16 cellular contexts compared by ENCODE assay signal in genomic region chr5:157821405-157821804, GRCh38. TPM values are rescaled to one million over a fixed set of nuclear protein-coding genes. Genes with fewer than 3 reads are reported as not detected.
DNase-seq lines count a peak whose midpoint lies in the region; ATAC-seq and TF ChIP-seq lines count a peak whose summit lies in the region.
"Had no signal": no experiment of that assay in that cellular context is flagged by ENCODE, and none has a peak within 500 bp of the region (broad histone marks: within the 10 kb centered on the region; RNA-seq: fewer than 3 reads in every experiment).

No MANE protein-coding gene starts in this region.

- H3K4ac ChIP-seq in H9 (ENCODE audit: low read depth, low read length) = no peak overlapping the region

- no peaks in the 10 kb centered on the region for H3K23me2 ChIP-seq in H9 (ENCODE audit: insufficient read length, low read depth, low read length, poor library complexity, severe bottlenecking)

- CTCF ChIA-PET in CD8-positive, alpha-beta T cell (lab: Charles Lee) = no interaction called here

- H3K9me3 Mint-ChIP-seq in CD8-positive, alpha-beta T cell = peaks cover 4% of the 10 kb centered on the region
- no peaks in the 10 kb centered on the region for H3K9me3 Mint-ChIP-seq in H9
- H3K9me3 Mint-ChIP-seq in progenitor cell of endocrine pancreas (ENCODE audit: low read depth) = peaks cover 7% of the 10 kb centered on the region
- H3K9me3 Mint-ChIP-seq: T-helper 1 cell treated with Interleukin-12 subunit alpha and Interleukin-12 subunit beta and Interleukin-4 antibody, amounts not matched to agents 30 μg/mL and 1 μg/mL, for 36 hours had no signal

- H3K4me1 ChIP-seq in CD8-positive, alpha-beta T cell (ENCODE audit: insufficient read depth, low read length) = peaks cover under 1% of the 10 kb centered on the region
- H3K4me1 ChIP-seq in H9 (ENCODE audit: insufficient read depth, low read length) (peaks cover 3% of the 10 kb centered on the region; the same call in 1 of the 2 replicates), adipocyte (ENCODE audit: control insufficient read depth, insufficient read depth, low read length) (peaks cover 40% of the 10 kb centered on the region)

- no peaks in the 10 kb centered on the region for H3K36me3 ChIP-seq in CD8-positive, alpha-beta T cell (ENCODE audit: insufficient read depth, low read length)
- H3K36me3 ChIP-seq in adipocyte (ENCODE audit: control insufficient read depth, insufficient read depth, low read length, severe bottlenecking) = peaks cover 2% of the 10 kb centered on the region
- no peaks in the 10 kb centered on the region for H3K36me3 ChIP-seq in WERI-Rb-1
- H3K36me3 ChIP-seq: tibial artery had no signal

- no peak overlapping the region for H3K4me3 ChIP-seq in CD8-positive, alpha-beta T cell (ENCODE audit: low read depth, low read length)
- peak overlapping the region; percentile 2 for H3K4me3 ChIP-seq in adipocyte (ENCODE audit: low read length)
- no peak overlapping the region for H3K4me3 ChIP-seq in WERI-Rb-1 (ENCODE audit: low read depth, low read length)
- H3K4me3 ChIP-seq: BLaER1, hepatocyte, tibial artery had no signal

- peak overlapping the region; percentile 57 for H3K27ac Mint-ChIP-seq in CD8-positive, alpha-beta T cell
- peak overlapping the region in 2 of 3 experiments; percentile 73 to 82; a peak in 4 of 7 replicates for H3K27ac Mint-ChIP-seq in H9
- peak overlapping the region; percentile 81 for H3K27ac Mint-ChIP-seq in progenitor cell of endocrine pancreas
- H3K27ac Mint-ChIP-seq: T-helper 1 cell treated with Interleukin-12 subunit alpha and Interleukin-12 subunit beta and Interleukin-4 antibody, amounts not matched to agents 30 μg/mL and 1 μg/mL, for 36 hours had no signal

- no peak for DNase-seq in CD8-positive, alpha-beta T cell
- DNase-seq in H9 (no peak), adipocyte (ENCODE audit: low read depth) (no peak), progenitor cell of endocrine pancreas (ENCODE audit: low spot score, unreplicated experiment) (no peak), WERI-Rb-1 (no peak), activated gamma-delta T cell (lab: John Stamatoyannopoulos, UW) (no peak), DMS 273 treated with DMSO at 0.1 percent for 48 hours (lab: John Stamatoyannopoulos, UW) (no peak)
- DNase-seq: activated CD4-positive, CD25-positive, alpha-beta regulatory T cell treated with anti-CD3 and anti-CD28 coated beads, Interleukin-2, amount 50 U/mL, for 72 hours; DMS79 treated with DMSO at 0.1 percent for 48 hours; effector memory CD4-positive, alpha-beta T cell; kidney glomerular epithelial cell; stimulated activated CD8-positive, alpha-beta memory T cell treated with anti-CD3 and anti-CD28 coated beads, Interleukin-4, amount 100 ng/mL, for 48 hours; tibial artery had no signal

- no peak overlapping the region for H3K27ac ChIP-seq in CD8-positive, alpha-beta T cell (ENCODE audit: low read depth, low read length)
- H3K27ac ChIP-seq in H9 (ENCODE audit: insufficient read length, low read depth, low read length) (no peak overlapping the region), WERI-Rb-1 (no peak overlapping the region)
- H3K27ac ChIP-seq: BLaER1, hepatocyte had no signal

- peaks cover 41% of the 10 kb centered on the region for H3K4me1 Mint-ChIP-seq in CD8-positive, alpha-beta T cell (ENCODE audit: low read depth)
- peaks cover 24 to 28% of the 10 kb centered on the region in 2 experiments for H3K4me1 Mint-ChIP-seq in H9
- H3K4me1 Mint-ChIP-seq in progenitor cell of endocrine pancreas (ENCODE audit: low read depth) = peaks cover 28% of the 10 kb centered on the region

- no peak for ATAC-seq in CD8-positive, alpha-beta T cell

- H3K18ac ChIP-seq in H9 (ENCODE audit: insufficient read length, low read depth, low read length) = no peak overlapping the region

- H3K9ac ChIP-seq in H9 (ENCODE audit: extremely low read depth, insufficient read length, low read length) (no peak overlapping the region), adipocyte (ENCODE audit: low read length) (peak overlapping the region; percentile 3)
- H3K9ac ChIP-seq: BLaER1 had no signal

- POLR2A ChIA-PET in CD8-positive, alpha-beta T cell (lab: Charles Lee) = no interaction called here

- H2BK20ac ChIP-seq in H9 (ENCODE audit: low read depth, low read length, poor library complexity, severe bottlenecking) = no peak overlapping the region

- H3K14ac ChIP-seq in H9 (ENCODE audit: insufficient read depth, low read length) = no peak overlapping the region

- H3K56ac ChIP-seq in H9 (ENCODE audit: insufficient read length, low read depth, low read length) = no peak overlapping the region

- no CpG with 5 or more reads among the region's 1 CpG for WGBS in H9 (ENCODE audit: extremely low coverage, insufficient read length, low lambda C conversion rate)

- H4K91ac ChIP-seq in H9 (ENCODE audit: insufficient read length, low read depth, low read length) = no peak overlapping the region

- no peak overlapping the region for H2BK15ac ChIP-seq in H9 (ENCODE audit: low read depth, low read length)

- no peaks in the 10 kb centered on the region for H3K27me3 ChIP-seq in CD8-positive, alpha-beta T cell (ENCODE audit: insufficient read depth, low read length)
- H3K27me3 ChIP-seq in H9 (ENCODE audit: insufficient read depth, low read length) (no peaks in the 10 kb centered on the region), adipocyte (replicated peaks; ENCODE audit: control insufficient read depth, insufficient read depth, low read length) (no peaks in the 10 kb centered on the region), WERI-Rb-1 (ENCODE audit: insufficient read depth, low read depth, severe bottlenecking) (no peaks in the 10 kb centered on the region)
- H3K27me3 ChIP-seq: BLaER1, hepatocyte, tibial artery had no signal

- H3K23ac ChIP-seq in H9 (ENCODE audit: insufficient read length, low read depth, low read length) = no peak overlapping the region

- no peak overlapping the region for H2BK12ac ChIP-seq in H9 (ENCODE audit: insufficient read length, low read depth, low read length)

- no peak overlapping the region for H2AK5ac ChIP-seq in H9 (ENCODE audit: insufficient read length, low read length)

- no peaks in the 10 kb centered on the region for H3K9me3 ChIP-seq in CD8-positive, alpha-beta T cell (ENCODE audit: low read length)
- H3K9me3 ChIP-seq in H9 (ENCODE audit: control insufficient read depth, low read depth, low read length) = no peaks in the 10 kb centered on the region
- H3K9me3 ChIP-seq in adipocyte (ENCODE audit: control insufficient read depth, low read length) = no peaks in the 10 kb centered on the region
- H3K9me3 ChIP-seq in WERI-Rb-1 (ENCODE audit: severe bottlenecking) = no peaks in the 10 kb centered on the region
- H3K9me3 ChIP-seq: tibial artery had no signal

- intact Hi-C loops in CD8-positive, alpha-beta T cell (cut with DNase I, micrococcal nuclease) = loop anchor here (2.0 to 10.0 kb wide), 4 partner anchors 35 to 873 kb away; partner anchors contain the start of gene CLINT1 (in 1 of the 2)

- H2BK5ac ChIP-seq in H9 (ENCODE audit: insufficient read length, low read length) = no peak overlapping the region

- H3K27me3 Mint-ChIP-seq in CD8-positive, alpha-beta T cell (ENCODE audit: low read depth) = no peaks in the 10 kb centered on the region
- no peaks in the 10 kb centered on the region for H3K27me3 Mint-ChIP-seq in H9 (ENCODE audit: low read depth)
- no peaks in the 10 kb centered on the region for H3K27me3 Mint-ChIP-seq in progenitor cell of endocrine pancreas

- no peaks in the 10 kb centered on the region for H4K20me1 ChIP-seq in H9 (ENCODE audit: control insufficient read depth, insufficient read depth, insufficient read length)

- H3K79me2 ChIP-seq in H9 (ENCODE audit: insufficient read depth, low read length) = peaks cover 5% of the 10 kb centered on the region; the same call in 1 of the 2 replicates

- H2BK120ac ChIP-seq in H9 (ENCODE audit: low read depth, low read length, poor library complexity, severe bottlenecking) = no peak overlapping the region

- no peak overlapping the region for H3K4me2 ChIP-seq in H9 (ENCODE audit: insufficient read depth, insufficient read length, low read length)
- H3K4me2 ChIP-seq: BLaER1, hepatocyte had no signal

- H4K5ac ChIP-seq in H9 (ENCODE audit: insufficient read length, low read depth, low read length) = no peak overlapping the region

- no peak for TF ChIP-seq CTCF in CD8-positive, alpha-beta T cell (IDR thresholded peaks at IDR 0.05)
- TF ChIP-seq CTCF in H9 (conservative IDR thresholded peaks at IDR 0.05) (no peak), progenitor cell of endocrine pancreas (IDR thresholded peaks at IDR 0.05; ENCODE audit: unreplicated experiment) (no peak), WERI-Rb-1 (IDR thresholded peaks at IDR 0.05; ENCODE audit: low read depth, low read length) (no peak)

- H4K8ac ChIP-seq in H9 (replicated peaks; ENCODE audit: insufficient read length, low read depth, low read length) = no peak overlapping the region

- peaks cover 14% of the 10 kb centered on the region for H3K36me3 Mint-ChIP-seq in CD8-positive, alpha-beta T cell
- H3K36me3 Mint-ChIP-seq in H9 (ENCODE audit: insufficient read depth in 1 of 3, low read depth in 3 of 3) = peaks cover 0 to 10% (median 0%) of the 10 kb centered on the region in 3 experiments; a peak in 2 of 7 replicates
- H3K36me3 Mint-ChIP-seq in progenitor cell of endocrine pancreas (ENCODE audit: insufficient read depth) = peaks cover 7% of the 10 kb centered on the region

- no peak overlapping the region for H2AFZ ChIP-seq in H9 (ENCODE audit: low read length)
- H2AFZ ChIP-seq: hepatocyte had no signal

- no peak overlapping the region for H3T11ph ChIP-seq in H9 (ENCODE audit: low read length)

- H3K79me1 ChIP-seq in H9 (ENCODE audit: insufficient read depth, low read depth, low read length, poor library complexity, severe bottlenecking) = no peaks in the 10 kb centered on the region

- no peak overlapping the region for H3K4me3 Mint-ChIP-seq in CD8-positive, alpha-beta T cell
- no peak overlapping the region for H3K4me3 Mint-ChIP-seq in H9
- no peak overlapping the region for H3K4me3 Mint-ChIP-seq in progenitor cell of endocrine pancreas (ENCODE audit: low read depth)
- H3K4me3 Mint-ChIP-seq: T-helper 1 cell treated with Interleukin-12 subunit alpha and Interleukin-12 subunit beta and Interleukin-4 antibody, amounts not matched to agents 30 μg/mL and 1 μg/mL, for 36 hours had no signal

RNA-seq across cellular contexts. Expression of gene CLINT1, which starts 37.5 kb away (rescaled TPM):
- total RNA-seq in CD8-positive, alpha-beta T cell = 100 to 1,000 TPM in 1 of 2 experiments, 10 to 100 TPM in 1; 94.7 to 101 TPM
- total RNA-seq in H9 (2021) (74.0 and 79.1 TPM in 2 replicates), progenitor cell of endocrine pancreas (78.7 and 82.3 TPM in 2 replicates)
